ENCODE assay signal across 22 cellular contexts in genomic region chr19:53388168-53388567, GRCh38.
"Had no signal": no experiment of that assay in that cellular context is flagged by ENCODE, and none has a peak within 500 bp of the region (broad histone marks: within the 10 kb centered on the region; RNA-seq: fewer than 3 reads in every experiment).

No MANE protein-coding gene starts in this region.

- H3K27ac Mint-ChIP-seq: activated CD4-positive, alpha-beta memory T cell treated with anti-CD3 and anti-CD28 coated beads for 36 hours; activated CD4-positive, alpha-beta T cell treated with anti-CD3 and anti-CD28 coated beads for 36 hours; activated naive CD8-positive, alpha-beta T cell treated with anti-CD3 and anti-CD28 coated beads for 36 hours; progenitor cell of endocrine pancreas; stimulated activated naive CD8-positive, alpha-beta T cell treated with anti-CD3 and anti-CD28 coated beads, Interleukin-15, Interleukin-2, amounts not matched to agents 100 ng/mL and 50 ng/mL, for 24 hours; T-helper 2 cell treated with Interferon-gamma antibody and Interleukin-4, amounts not matched to agents 5 μg/mL and 100 μg/mL, for 36 hours had no signal

- H3K4me3 Mint-ChIP-seq: activated CD4-positive, alpha-beta memory T cell treated with anti-CD3 and anti-CD28 coated beads for 36 hours; activated CD4-positive, alpha-beta T cell treated with anti-CD3 and anti-CD28 coated beads for 36 hours; activated naive CD8-positive, alpha-beta T cell treated with anti-CD3 and anti-CD28 coated beads for 36 hours; brain; central memory CD8-positive, alpha-beta T cell; neural crest cell; stimulated activated naive CD8-positive, alpha-beta T cell treated with anti-CD3 and anti-CD28 coated beads, Interleukin-15, Interleukin-2, amounts not matched to agents 100 ng/mL and 50 ng/mL, for 24 hours; T-helper 2 cell treated with Interferon-gamma antibody and Interleukin-4, amounts not matched to agents 5 μg/mL and 100 μg/mL, for 36 hours had no signal

- H3K4me1 Mint-ChIP-seq: activated CD4-positive, alpha-beta T cell treated with anti-CD3 and anti-CD28 coated beads for 36 hours; activated naive CD8-positive, alpha-beta T cell treated with anti-CD3 and anti-CD28 coated beads for 36 hours; central memory CD8-positive, alpha-beta T cell; neural crest cell had no signal

- H3K27ac ChIP-seq: esophagus muscularis mucosa, skin epidermis, tibial nerve, uterus had no signal

- H3K27me3 Mint-ChIP-seq: activated CD4-positive, alpha-beta memory T cell treated with anti-CD3 and anti-CD28 coated beads for 36 hours; activated CD4-positive, alpha-beta T cell treated with anti-CD3 and anti-CD28 coated beads for 36 hours; activated naive CD8-positive, alpha-beta T cell treated with anti-CD3 and anti-CD28 coated beads for 36 hours; central memory CD8-positive, alpha-beta T cell; progenitor cell of endocrine pancreas; stimulated activated naive CD8-positive, alpha-beta T cell treated with anti-CD3 and anti-CD28 coated beads, Interleukin-15, Interleukin-2, amounts not matched to agents 100 ng/mL and 50 ng/mL, for 24 hours had no signal

- DNase-seq: activated CD4-positive, alpha-beta memory T cell treated with anti-CD3 and anti-CD28 coated beads for 36 hours; activated CD4-positive, alpha-beta T cell treated with anti-CD3 and anti-CD28 coated beads for 36 hours; activated naive CD4-positive, alpha-beta T cell; activated naive CD8-positive, alpha-beta T cell treated with anti-CD3 and anti-CD28 coated beads for 36 hours; cortex of kidney; effector CD4-positive, alpha-beta T cell; foreskin melanocyte; kidney; midbrain; stimulated activated CD4-positive, alpha-beta T cell treated with anti-CD3 and anti-CD28 coated beads, Interleukin-15, amount 100 ng/mL, for 24 hours; stimulated activated CD4-positive, alpha-beta T cell treated with anti-CD3 and anti-CD28 coated beads, Interleukin-2, amount 100 ng/mL, for 48 hours; uterus had no signal

- ATAC-seq: activated CD4-positive, alpha-beta T cell treated with anti-CD3 and anti-CD28 coated beads for 36 hours; left lobe of liver had no signal
